ENCODE assay signal across 9 cellular contexts in the genomic region with DNA sequence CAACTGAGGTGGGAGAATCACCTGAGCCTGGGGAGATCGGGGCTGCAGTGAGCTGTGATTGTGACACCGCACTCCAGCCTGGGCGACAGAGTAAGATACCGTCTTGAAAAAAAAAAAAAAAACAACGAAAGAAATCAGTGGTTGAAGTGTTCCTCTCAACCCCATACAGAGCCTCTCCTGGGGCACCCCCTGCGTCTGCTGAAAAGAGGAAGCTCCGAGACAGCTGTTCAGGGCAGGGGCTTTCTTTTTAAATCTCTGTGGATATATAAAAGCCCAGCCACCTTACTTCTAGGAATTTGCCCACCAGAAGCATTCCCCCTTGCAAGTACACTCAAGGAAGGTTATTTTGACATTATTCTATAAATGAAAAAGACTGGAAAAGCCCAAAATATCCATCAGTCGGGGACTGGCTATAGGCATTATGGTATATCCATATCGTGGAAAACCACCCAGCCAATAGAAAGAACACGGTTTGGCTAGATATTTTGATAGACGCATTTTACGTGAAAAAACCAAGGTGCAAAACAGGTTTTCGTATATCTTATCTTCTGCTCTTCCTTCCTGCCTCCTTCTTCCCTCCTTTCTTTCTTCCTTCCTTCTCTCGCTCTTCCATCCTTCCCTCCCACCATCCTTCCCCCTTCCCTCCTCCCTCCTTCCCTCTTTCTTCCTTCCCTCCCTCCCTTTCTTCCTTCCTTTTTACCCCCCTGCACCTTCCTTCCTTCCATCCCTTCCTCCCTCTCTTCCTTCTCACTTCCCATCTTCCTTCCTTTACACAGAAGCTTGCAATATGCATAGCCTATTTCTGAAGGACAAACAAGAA. TPM values are rescaled to one million over a fixed set of nuclear protein-coding genes. Genes with fewer than 3 reads are reported as not detected.
A peak's percentile ranks its signal among the peaks of the same experiment; 100 is the strongest.
DNase-seq lines count a peak whose midpoint lies in the region; ATAC-seq and TF ChIP-seq lines count a peak whose summit lies in the region.
"Had no signal": no experiment of that assay in that cellular context is flagged by ENCODE, and none has a peak within 500 bp of the region (broad histone marks: within the 10 kb centered on the region; RNA-seq: fewer than 3 reads in every experiment).

No MANE protein-coding gene starts in this region.

- no peaks in the 10 kb centered on the region for H3K36me3 Mint-ChIP-seq in dendritic cell treated with granulocyte-macrophage colony-stimulating factor and Interleukin-4, amounts not matched to agents 40 ng/mL and 50 ng/mL, for 4 days (ENCODE audit: low read depth)

- TF ChIP-seq CTCF in GM13977 (IDR thresholded peaks at IDR 0.05; ENCODE audit: extremely low read depth, insufficient read depth, missing control alignments) (no peak), omental fat pad (IDR thresholded peaks at IDR 0.05) (no peak)

- peaks cover 27% of the 10 kb centered on the region for H3K27me3 Mint-ChIP-seq in dendritic cell treated with granulocyte-macrophage colony-stimulating factor and Interleukin-4, amounts not matched to agents 40 ng/mL and 50 ng/mL, for 4 days

- peak overlapping the region; percentile 64 for H3K27ac Mint-ChIP-seq in dendritic cell treated with granulocyte-macrophage colony-stimulating factor and Interleukin-4, amounts not matched to agents 40 ng/mL and 50 ng/mL, for 4 days

- in situ Hi-C loops in GM13977 (cut with MboI; ENCODE audit: low pct_unique_long_range_greater_than_20kb, low sequenced_read_pairs, unreplicated experiment): no loop called here

- ATAC-seq in GM19455 (IDR thresholded peaks at IDR 0.05; ENCODE audit: unreplicated experiment) (peak; percentile 75), HG03175 (IDR thresholded peaks at IDR 0.05; ENCODE audit: unreplicated experiment) (peak; percentile 91), omental fat pad (ENCODE audit: low FRiP score) (no peak)

- peak overlapping the region; percentile 9 for H3K4me3 Mint-ChIP-seq in dendritic cell treated with granulocyte-macrophage colony-stimulating factor and Interleukin-4, amounts not matched to agents 40 ng/mL and 50 ng/mL, for 4 days

- DNase-seq in GM13977 (ENCODE audit: low spot score) (peak; percentile 78), NCI-H1092 (lab: John Stamatoyannopoulos, UW) (no peak), omental fat pad (ENCODE audit: low spot score) (no peak), COR-L47 (lab: John Stamatoyannopoulos, UW) (no peak)
- no peak for DNase-seq in effector CD4-positive, alpha-beta T cell

- intact Hi-C loops in dendritic cell treated with granulocyte-macrophage colony-stimulating factor and Interleukin-4, amounts not matched to agents 40 ng/mL and 50 ng/mL, for 4 days (cut with micrococcal nuclease): loop anchor here (5.0 kb wide), 1 partner anchor 47 kb away; no protein-coding TSS in a partner anchor

- peaks cover 39% of the 10 kb centered on the region for H3K4me1 Mint-ChIP-seq in dendritic cell treated with granulocyte-macrophage colony-stimulating factor and Interleukin-4, amounts not matched to agents 40 ng/mL and 50 ng/mL, for 4 days (ENCODE audit: low read depth)

- no peaks in the 10 kb centered on the region for H3K9me3 Mint-ChIP-seq in dendritic cell treated with granulocyte-macrophage colony-stimulating factor and Interleukin-4, amounts not matched to agents 40 ng/mL and 50 ng/mL, for 4 days

RNA-seq across cellular contexts. Expression of gene CCL22, which starts 9.2 kb away (rescaled TPM):
- 1 to 10 TPM in 1 of 4 donors, not detected in 3; 6.7 TPM for total RNA-seq in omental fat pad
- total RNA-seq: pulmonary artery endothelial cell had no signal

RNA-seq across cellular contexts. Expression of gene CX3CL1, which starts 22.9 kb away (rescaled TPM):
- 10 to 100 TPM in 2 of 4 donors, 1 to 10 TPM in 2; 7.1 to 59.7 (median 11.9) TPM for total RNA-seq in omental fat pad

RNA-seq across cellular contexts. Expression of gene CCL17, which starts 55.1 kb away (rescaled TPM):
- not detected for total RNA-seq in omental fat pad
- total RNA-seq: pulmonary artery endothelial cell had no signal
